ENCODE assay signal across 8 cellular contexts in genomic region chr19:2479556-2480194, GRCh38. TPM values are rescaled to one million over a fixed set of nuclear protein-coding genes. Genes with fewer than 3 reads are reported as not detected.
DNase-seq lines count a peak whose midpoint lies in the region; ATAC-seq and TF ChIP-seq lines count a peak whose summit lies in the region.
"Had no signal": no experiment of that assay in that cellular context is flagged by ENCODE, and none has a peak within 500 bp of the region (broad histone marks: within the 10 kb centered on the region; RNA-seq: fewer than 3 reads in every experiment).

No MANE protein-coding gene starts in this region.

- H3K36me3 ChIP-seq in gastroesophageal sphincter (peaks cover 0 to 11% of the 10 kb centered on the region in 2 donors), skeletal muscle tissue (ENCODE audit: control insufficient read depth in 3 of 3, insufficient read depth in 3 of 3, low read length in 3 of 3) (peaks cover 0 to 8% (median 0%) of the 10 kb centered on the region in 3 donors)

- no peak overlapping the region for H3K9ac ChIP-seq in skeletal muscle tissue (ENCODE audit: low read depth in 1 of 3, low read length in 3 of 3)

- DNase-seq in RPMI8226 = peak; percentile 53
- DNase-seq in NCI-H1436 (lab: John Stamatoyannopoulos, UW) = no peak
- no peak for DNase-seq in NCI-H1417 treated with DMSO at 0.1 percent for 48 hours (lab: John Stamatoyannopoulos, UW)
- DNase-seq in mucosa of gallbladder (ENCODE audit: low spot score) = no peak
- DNase-seq: NCI-H1436 treated with DMSO at 0.1 percent for 48 hours had no signal

- 82% methylated on average over 3 to 9 of the region's 20 CpGs for WGBS in gastroesophageal sphincter (ENCODE audit: low coverage in 1 of 2), 2 donors

- TF ChIP-seq CTCF in GM12874 (IDR thresholded peaks at IDR 0.05; ENCODE audit: insufficient read depth, low read depth, low read length) (peak; percentile 76), gastroesophageal sphincter (IDR thresholded peaks at IDR 0.05) (peak in 1 of 4 experiments; percentile 30)

- peaks cover 0 to 12% (median 0%) of the 10 kb centered on the region in 3 donors for H3K9me3 ChIP-seq in gastroesophageal sphincter
- H3K9me3 ChIP-seq in skeletal muscle tissue (ENCODE audit: control insufficient read depth in 3 of 3, low read length in 3 of 3) = peaks cover 0 to 3% (median 0%) of the 10 kb centered on the region in 3 donors

- no peak for ATAC-seq in gastroesophageal sphincter

- no peaks in the 10 kb centered on the region for H3K27me3 ChIP-seq in gastroesophageal sphincter
- no peaks in the 10 kb centered on the region for H3K27me3 ChIP-seq in skeletal muscle tissue (ENCODE audit: control insufficient read depth in 3 of 3, insufficient read depth in 3 of 3, low read length in 3 of 3)

- no peak for TF ChIP-seq POLR2A in gastroesophageal sphincter (IDR thresholded peaks at IDR 0.05)

- peak overlapping the region in 1 of 2 donors; percentile 83 for H3K4me3 ChIP-seq in gastroesophageal sphincter
- no peak overlapping the region for H3K4me3 ChIP-seq in skeletal muscle tissue (ENCODE audit: low read length in 3 of 3)

- H3K27ac ChIP-seq in gastroesophageal sphincter = peak overlapping the region in 3 of 4 donors; percentile 92 to 94 (median 93)
- peak overlapping the region; percentile 95 for H3K27ac ChIP-seq in skeletal muscle tissue (ENCODE audit: low read depth, low read length)

- H3K4me1 ChIP-seq in gastroesophageal sphincter (peaks cover 0 to 35% (median 6%) of the 10 kb centered on the region in 3 donors), skeletal muscle tissue (ENCODE audit: control insufficient read depth in 3 of 3, insufficient read depth in 3 of 3, low read length in 3 of 3) (peaks cover 13 to 40% (median 37%) of the 10 kb centered on the region in 3 donors)

- TF ChIP-seq EP300 in gastroesophageal sphincter (IDR thresholded peaks at IDR 0.05) = no peak

RNA-seq across cellular contexts. Expression of gene GADD45B, which starts 3.7 kb away (rescaled TPM):
- total RNA-seq in gastroesophageal sphincter (100 to 1,000 TPM in 1 of 4 donors, 10 to 100 TPM in 3; 69.9 to 374 (median 88.7) TPM), skeletal muscle tissue (5.7 TPM), mucosa of gallbladder (59.8 TPM)

RNA-seq across cellular contexts. Expression of gene LMNB2, which starts 22.9 kb away (rescaled TPM):
- 10 to 100 TPM; 17.4 to 41.5 (median 26.8) TPM for total RNA-seq in gastroesophageal sphincter
- 52.7 TPM for total RNA-seq in skeletal muscle tissue
- total RNA-seq in mucosa of gallbladder = 23.9 TPM

RNA-seq across cellular contexts. Expression of gene TIMM13, which starts 52.3 kb away (rescaled TPM):
- total RNA-seq in gastroesophageal sphincter (10 to 100 TPM; 22.9 to 32.2 (median 27.3) TPM), skeletal muscle tissue (29.7 TPM), mucosa of gallbladder (76.4 TPM)
